ENCODE assay signal across 23 cellular contexts in the genomic region with DNA sequence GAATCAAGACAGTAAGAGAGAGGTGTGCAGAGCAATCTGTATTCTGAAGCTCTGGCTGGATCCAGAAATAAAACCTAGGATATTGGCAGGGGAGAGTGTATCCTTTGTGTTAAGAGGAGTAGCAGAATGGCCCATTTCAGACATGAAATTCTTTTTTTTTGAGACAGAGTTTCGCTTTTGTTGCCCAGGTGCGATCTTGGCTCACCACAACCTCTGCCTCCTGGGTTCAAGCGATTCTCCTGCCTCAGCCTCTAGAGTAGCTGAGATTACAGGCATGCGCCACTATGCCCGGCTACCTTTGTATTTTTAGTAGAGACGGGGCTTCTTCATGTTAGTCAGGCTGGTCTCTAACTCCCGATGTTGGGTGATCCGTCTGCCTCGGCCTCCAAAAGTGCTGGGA. TPM values are rescaled to one million over a fixed set of nuclear protein-coding genes. Genes with fewer than 3 reads are reported as not detected.
A peak's percentile ranks its signal among the peaks of the same experiment; 100 is the strongest.
DNase-seq lines count a peak whose midpoint lies in the region; ATAC-seq and TF ChIP-seq lines count a peak whose summit lies in the region.
"Had no signal": no experiment of that assay in that cellular context is flagged by ENCODE, and none has a peak within 500 bp of the region (broad histone marks: within the 10 kb centered on the region; RNA-seq: fewer than 3 reads in every experiment).

No MANE protein-coding gene starts in this region.

- TF ChIP-seq CTCF in MM.1S (IDR thresholded peaks at IDR 0.05; ENCODE audit: low read length) (no peak), brain (conservative IDR thresholded peaks at IDR 0.05) (no peak)

- peaks cover 5% of the 10 kb centered on the region for H3K4me1 ChIP-seq in MM.1S (ENCODE audit: low read length)
- no peaks in the 10 kb centered on the region for H3K4me1 ChIP-seq in GM23248 (ENCODE audit: insufficient read depth)
- H3K4me1 ChIP-seq: BE2C had no signal

- peak overlapping the region in 3 of 5 experiments; percentile 7 to 26 (median 14) for H3K27ac Mint-ChIP-seq in brain
- H3K27ac Mint-ChIP-seq: CD14-positive monocyte; CD4-positive, alpha-beta memory T cell; CD4-positive, CD25-positive, alpha-beta regulatory T cell; CD8-positive, alpha-beta memory T cell had no signal

- H4K20me1 ChIP-seq in MM.1S (ENCODE audit: insufficient read depth, low read length) (no peaks in the 10 kb centered on the region), GM23248 (ENCODE audit: insufficient read depth) (no peaks in the 10 kb centered on the region)
- H4K20me1 ChIP-seq: BLaER1 had no signal

- DNase-seq in MM.1S = peak; percentile 44
- no peak for DNase-seq in mesenteric fat pad (ENCODE audit: low spot score)
- no peak for DNase-seq in GM23248
- DNase-seq: 8988T; ACHN; BE2C; C1 segment of cervical spinal cord; CD4-positive, alpha-beta memory T cell; CD4-positive, CD25-positive, alpha-beta regulatory T cell; CD8-positive, alpha-beta memory T cell; COR-L47; DMS 273 treated with DMSO at 0.1 percent for 48 hours; DMS153; DMS53; DMS79; DND-41; EL; GDM1 had no signal

- no peaks in the 10 kb centered on the region for H3K27me3 ChIP-seq in MM.1S (replicated peaks; ENCODE audit: insufficient read depth, low read length)
- H3K27me3 ChIP-seq in GM23248 (replicated peaks; ENCODE audit: insufficient read depth) = no peaks in the 10 kb centered on the region
- H3K27me3 ChIP-seq: BE2C, BLaER1 had no signal

- no peak overlapping the region; the same call in 1 of the 2 replicates for H3K27ac ChIP-seq in MM.1S (ENCODE audit: low read length)
- H3K27ac ChIP-seq in GM23248 = no peak overlapping the region
- H3K27ac ChIP-seq: BLaER1 had no signal

- H3K4me3 ChIP-seq in MM.1S (ENCODE audit: low read length) (no peak overlapping the region), GM23248 (no peak overlapping the region)
- H3K4me3 ChIP-seq: BLaER1, GM12878 had no signal

- H3K36me3 ChIP-seq in MM.1S (replicated peaks; ENCODE audit: insufficient read depth, low read length) (no peaks in the 10 kb centered on the region), GM23248 (ENCODE audit: low read depth) (no peaks in the 10 kb centered on the region)
- H3K36me3 ChIP-seq: BE2C, BLaER1 had no signal

- H3K36me3 Mint-ChIP-seq in brain = no peaks in the 10 kb centered on the region
- H3K36me3 Mint-ChIP-seq: CD14-positive monocyte; CD4-positive, alpha-beta memory T cell; CD4-positive, CD25-positive, alpha-beta regulatory T cell; CD8-positive, alpha-beta memory T cell had no signal

- H3F3A ChIP-seq in MM.1S (ENCODE audit: insufficient read depth, low read length) = peaks cover 6% of the 10 kb centered on the region; the same call in 1 of the 2 replicates
- peaks cover 15% of the 10 kb centered on the region; the same call in 1 of the 2 replicates for H3F3A ChIP-seq in GM23248 (ENCODE audit: insufficient read depth)

- no peaks in the 10 kb centered on the region for H3K9me2 ChIP-seq in MM.1S (replicated peaks; ENCODE audit: insufficient read depth, low read length)
- no peaks in the 10 kb centered on the region for H3K9me2 ChIP-seq in GM23248 (ENCODE audit: insufficient read depth)

- peaks cover 7% of the 10 kb centered on the region for H3K27me3 Mint-ChIP-seq in brain

- no peaks in the 10 kb centered on the region for H3K9me3 Mint-ChIP-seq in brain
- H3K9me3 Mint-ChIP-seq: CD14-positive monocyte; CD4-positive, alpha-beta memory T cell; CD4-positive, CD25-positive, alpha-beta regulatory T cell; CD8-positive, alpha-beta memory T cell had no signal

- ATAC-seq in HG03039 (IDR thresholded peaks at IDR 0.05; ENCODE audit: unreplicated experiment) = no peak
- ATAC-seq: GM12878 had no signal

- peak overlapping the region; percentile 3; the same call in 1 of the 2 replicates for H3K4me2 ChIP-seq in MM.1S (ENCODE audit: low read depth, low read length)
- H3K4me2 ChIP-seq in GM23248 (ENCODE audit: unreplicated experiment) = no peak overlapping the region
- H3K4me2 ChIP-seq: BLaER1 had no signal

- H2AFZ ChIP-seq in MM.1S (ENCODE audit: low read length) = no peak overlapping the region
- no peak overlapping the region for H2AFZ ChIP-seq in GM23248

- H3K9ac ChIP-seq in MM.1S (ENCODE audit: low read length) (no peak overlapping the region), GM23248 (no peak overlapping the region)
- H3K9ac ChIP-seq: BLaER1 had no signal

- H3K4me1 Mint-ChIP-seq in brain = peaks cover 20% of the 10 kb centered on the region

- H3K79me2 ChIP-seq in MM.1S (ENCODE audit: low read length) (no peaks in the 10 kb centered on the region), GM23248 (ENCODE audit: insufficient read depth) (no peaks in the 10 kb centered on the region)

- WGBS in GM23248 (ENCODE audit: low coverage in 1 of 2, low lambda C conversion rate in 2 of 2, missing lambda C conversion rate in 2 of 2), 2 experiments = 84 to 90% methylated on average over 8 to 9 of the region's 9 CpGs

- H3K4me3 Mint-ChIP-seq in brain = no peak overlapping the region
- H3K4me3 Mint-ChIP-seq: CD14-positive monocyte; CD4-positive, alpha-beta memory T cell had no signal

- in situ Hi-C loops in GM23248 (cut with MboI) = loop anchor here (25.0 kb wide), 1 partner anchor 249 kb away; no protein-coding TSS in a partner anchor

- no peaks in the 10 kb centered on the region for H3K9me3 ChIP-seq in MM.1S (replicated peaks; ENCODE audit: insufficient read depth, low read length)
- no peaks in the 10 kb centered on the region for H3K9me3 ChIP-seq in GM23248 (ENCODE audit: low read depth)
- H3K9me3 ChIP-seq: BE2C, BLaER1 had no signal

RNA-seq across cellular contexts. Expression of a gene that starts 6.1 kb away (rescaled TPM):
- 13.4 TPM for polyA plus RNA-seq in brain (ENCODE audit: insufficient read depth, low read depth, low replicate concordance)
- total RNA-seq in mesenteric fat pad = 20.5 TPM
- 12.4 and 13.0 TPM in 2 replicates for total RNA-seq in GM23248 (2014; rRNA removed; shearing (Covaris generic))
- polyA plus RNA-seq in GM23248 (2016; fragmentation: Nextera tagmentation; extraction: Ambion mirVana) = 27.0 and 29.4 TPM in 2 replicates
- total RNA-seq: CD4-positive, CD25-positive, alpha-beta regulatory T cell had no signal

RNA-seq across cellular contexts. Expression of a gene that starts 58.7 kb away (rescaled TPM):
- polyA plus RNA-seq in brain (ENCODE audit: insufficient read depth, low read depth, low replicate concordance) = 35.8 TPM
- 15.1 TPM for total RNA-seq in mesenteric fat pad
- total RNA-seq in GM23248 (2014; rRNA removed; shearing (Covaris generic)) = 12.1 and 19.9 TPM in 2 replicates
- polyA plus RNA-seq in GM23248 (2016; fragmentation: Nextera tagmentation; extraction: Ambion mirVana) = 15.4 and 17.1 TPM in 2 replicates
